In the genomic region with DNA sequence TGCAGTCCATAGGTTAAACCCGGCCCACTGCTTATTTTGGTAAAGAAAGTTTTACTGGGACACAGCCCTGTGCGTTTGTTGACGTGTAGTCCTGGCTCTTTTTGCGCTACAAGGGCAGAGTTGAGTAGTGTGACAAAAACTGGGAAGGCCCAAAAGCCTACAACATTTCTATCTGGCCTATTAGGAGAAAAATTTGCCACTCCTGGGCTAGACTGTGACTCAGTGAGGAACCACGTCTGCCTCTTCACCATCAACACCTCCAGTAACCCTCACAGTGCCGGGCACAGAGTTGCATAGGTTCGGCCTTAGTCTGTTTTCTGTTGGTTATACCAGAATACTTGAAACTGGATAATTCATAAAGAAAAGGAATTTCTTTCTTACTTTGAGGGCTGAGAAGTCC, we compare ENCODE assay signal across 21 cellular contexts.
"Had no signal": no experiment of that assay in that cellular context is flagged by ENCODE, and none has a peak within 500 bp of the region (broad histone marks: within the 10 kb centered on the region; RNA-seq: fewer than 3 reads in every experiment).

No MANE protein-coding gene starts in this region.

- ATAC-seq: K562 had no signal

- DNase-seq: Kasumi-1, MM.1S, NCI-H1092 treated with DMSO at 0.1 percent for 48 hours, NCI-H1436, NCI-H187, NCI-H2029, NCI-H2081 treated with DMSO at 0.1 percent for 48 hours, NCI-H2171, NCI-H226, NCI-H446, NCI-H510A, NCI-H524 treated with DMSO at 0.1 percent for 48 hours, NCI-H69, NCI-H774, RPMI8226, SHP77 treated with DMSO at 0.1 percent for 48 hours, SJCRH30 had no signal

- H3K27ac Mint-ChIP-seq: IgD-negative memory B cell had no signal

- H3K4me3 Mint-ChIP-seq: IgD-negative memory B cell had no signal

- H3K9me3 Mint-ChIP-seq: IgD-negative memory B cell had no signal

- H3K36me3 Mint-ChIP-seq: IgD-negative memory B cell had no signal

- H3K27me3 Mint-ChIP-seq: IgD-negative memory B cell had no signal

- H3K4me3 ChIP-seq: K562, SJCRH30 had no signal

- H3K4me1 ChIP-seq: SJCRH30 had no signal

- H3K4me1 Mint-ChIP-seq: IgD-negative memory B cell had no signal

- H3K27ac ChIP-seq: HL-60, KMS-11, SJCRH30 had no signal

- H3K9me3 ChIP-seq: SJCRH30 had no signal

- H3K36me3 ChIP-seq: SJCRH30 had no signal
